Comparison of ENCODE assay signal across 1 cellular context in the genomic region with DNA sequence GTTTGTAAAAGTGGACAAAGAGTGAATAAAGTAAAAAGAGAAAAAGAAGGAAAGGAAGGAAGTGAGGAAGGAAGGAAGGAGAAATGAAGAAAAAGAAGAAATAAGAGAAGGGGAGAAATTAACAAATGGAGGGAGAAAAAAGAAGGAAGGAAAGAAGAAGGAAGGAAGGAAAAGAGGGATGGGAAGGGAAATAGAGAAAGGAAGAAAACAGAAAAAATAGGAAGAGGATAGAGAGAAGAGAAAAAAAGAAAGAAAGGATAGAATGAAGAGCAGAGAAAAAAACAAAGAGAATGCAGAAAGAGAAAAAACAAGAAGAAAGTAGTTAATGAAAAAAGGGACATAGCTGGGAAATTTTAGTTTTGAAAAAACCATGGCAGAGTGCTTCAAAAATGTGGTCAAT.
A peak's percentile ranks its signal among the peaks of the same experiment; 100 is the strongest.
TF ChIP-seq lines count a peak whose summit lies in the region.

No MANE protein-coding gene starts in this region.

TF ChIP-seq in HEK293, 187 proteins besides CTCF, POLR2A, EP300 and RAD21 (continued from another document):
- TF ChIP-seq, protein P1, sequence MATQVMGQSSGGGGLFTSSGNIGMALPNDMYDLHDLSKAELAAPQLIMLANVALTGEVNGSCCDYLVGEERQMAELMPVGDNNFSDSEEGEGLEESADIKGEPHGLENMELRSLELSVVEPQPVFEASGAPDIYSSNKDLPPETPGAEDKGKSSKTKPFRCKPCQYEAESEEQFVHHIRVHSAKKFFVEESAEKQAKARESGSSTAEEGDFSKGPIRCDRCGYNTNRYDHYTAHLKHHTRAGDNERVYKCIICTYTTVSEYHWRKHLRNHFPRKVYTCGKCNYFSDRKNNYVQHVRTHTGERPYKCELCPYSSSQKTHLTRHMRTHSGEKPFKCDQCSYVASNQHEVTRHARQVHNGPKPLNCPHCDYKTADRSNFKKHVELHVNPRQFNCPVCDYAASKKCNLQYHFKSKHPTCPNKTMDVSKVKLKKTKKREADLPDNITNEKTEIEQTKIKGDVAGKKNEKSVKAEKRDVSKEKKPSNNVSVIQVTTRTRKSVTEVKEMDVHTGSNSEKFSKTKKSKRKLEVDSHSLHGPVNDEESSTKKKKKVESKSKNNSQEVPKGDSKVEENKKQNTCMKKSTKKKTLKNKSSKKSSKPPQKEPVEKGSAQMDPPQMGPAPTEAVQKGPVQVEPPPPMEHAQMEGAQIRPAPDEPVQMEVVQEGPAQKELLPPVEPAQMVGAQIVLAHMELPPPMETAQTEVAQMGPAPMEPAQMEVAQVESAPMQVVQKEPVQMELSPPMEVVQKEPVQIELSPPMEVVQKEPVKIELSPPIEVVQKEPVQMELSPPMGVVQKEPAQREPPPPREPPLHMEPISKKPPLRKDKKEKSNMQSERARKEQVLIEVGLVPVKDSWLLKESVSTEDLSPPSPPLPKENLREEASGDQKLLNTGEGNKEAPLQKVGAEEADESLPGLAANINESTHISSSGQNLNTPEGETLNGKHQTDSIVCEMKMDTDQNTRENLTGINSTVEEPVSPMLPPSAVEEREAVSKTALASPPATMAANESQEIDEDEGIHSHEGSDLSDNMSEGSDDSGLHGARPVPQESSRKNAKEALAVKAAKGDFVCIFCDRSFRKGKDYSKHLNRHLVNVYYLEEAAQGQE (tag by site-specific recombination; IDR thresholded peaks at IDR 0.05), result no peak
- TF ChIP-seq ZNF366 (tag by site-specific recombination; conservative IDR thresholded peaks at IDR 0.05), result peak; percentile 90
- TF ChIP-seq ZNF423 (tag by site-specific recombination; IDR thresholded peaks at IDR 0.05), result no peak
- no peak for TF ChIP-seq ZNF555 (tag by site-specific recombination; conservative IDR thresholded peaks at IDR 0.05)
- no peak for TF ChIP-seq ZBTB7A (tag by site-specific recombination; IDR thresholded peaks at IDR 0.05; ENCODE audit: low read depth)
- TF ChIP-seq, protein P2, sequence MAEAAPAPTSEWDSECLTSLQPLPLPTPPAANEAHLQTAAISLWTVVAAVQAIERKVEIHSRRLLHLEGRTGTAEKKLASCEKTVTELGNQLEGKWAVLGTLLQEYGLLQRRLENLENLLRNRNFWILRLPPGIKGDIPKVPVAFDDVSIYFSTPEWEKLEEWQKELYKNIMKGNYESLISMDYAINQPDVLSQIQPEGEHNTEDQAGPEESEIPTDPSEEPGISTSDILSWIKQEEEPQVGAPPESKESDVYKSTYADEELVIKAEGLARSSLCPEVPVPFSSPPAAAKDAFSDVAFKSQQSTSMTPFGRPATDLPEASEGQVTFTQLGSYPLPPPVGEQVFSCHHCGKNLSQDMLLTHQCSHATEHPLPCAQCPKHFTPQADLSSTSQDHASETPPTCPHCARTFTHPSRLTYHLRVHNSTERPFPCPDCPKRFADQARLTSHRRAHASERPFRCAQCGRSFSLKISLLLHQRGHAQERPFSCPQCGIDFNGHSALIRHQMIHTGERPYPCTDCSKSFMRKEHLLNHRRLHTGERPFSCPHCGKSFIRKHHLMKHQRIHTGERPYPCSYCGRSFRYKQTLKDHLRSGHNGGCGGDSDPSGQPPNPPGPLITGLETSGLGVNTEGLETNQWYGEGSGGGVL (tag by site-specific recombination; IDR thresholded peaks at IDR 0.05), result no peak
- TF ChIP-seq, protein P3, sequence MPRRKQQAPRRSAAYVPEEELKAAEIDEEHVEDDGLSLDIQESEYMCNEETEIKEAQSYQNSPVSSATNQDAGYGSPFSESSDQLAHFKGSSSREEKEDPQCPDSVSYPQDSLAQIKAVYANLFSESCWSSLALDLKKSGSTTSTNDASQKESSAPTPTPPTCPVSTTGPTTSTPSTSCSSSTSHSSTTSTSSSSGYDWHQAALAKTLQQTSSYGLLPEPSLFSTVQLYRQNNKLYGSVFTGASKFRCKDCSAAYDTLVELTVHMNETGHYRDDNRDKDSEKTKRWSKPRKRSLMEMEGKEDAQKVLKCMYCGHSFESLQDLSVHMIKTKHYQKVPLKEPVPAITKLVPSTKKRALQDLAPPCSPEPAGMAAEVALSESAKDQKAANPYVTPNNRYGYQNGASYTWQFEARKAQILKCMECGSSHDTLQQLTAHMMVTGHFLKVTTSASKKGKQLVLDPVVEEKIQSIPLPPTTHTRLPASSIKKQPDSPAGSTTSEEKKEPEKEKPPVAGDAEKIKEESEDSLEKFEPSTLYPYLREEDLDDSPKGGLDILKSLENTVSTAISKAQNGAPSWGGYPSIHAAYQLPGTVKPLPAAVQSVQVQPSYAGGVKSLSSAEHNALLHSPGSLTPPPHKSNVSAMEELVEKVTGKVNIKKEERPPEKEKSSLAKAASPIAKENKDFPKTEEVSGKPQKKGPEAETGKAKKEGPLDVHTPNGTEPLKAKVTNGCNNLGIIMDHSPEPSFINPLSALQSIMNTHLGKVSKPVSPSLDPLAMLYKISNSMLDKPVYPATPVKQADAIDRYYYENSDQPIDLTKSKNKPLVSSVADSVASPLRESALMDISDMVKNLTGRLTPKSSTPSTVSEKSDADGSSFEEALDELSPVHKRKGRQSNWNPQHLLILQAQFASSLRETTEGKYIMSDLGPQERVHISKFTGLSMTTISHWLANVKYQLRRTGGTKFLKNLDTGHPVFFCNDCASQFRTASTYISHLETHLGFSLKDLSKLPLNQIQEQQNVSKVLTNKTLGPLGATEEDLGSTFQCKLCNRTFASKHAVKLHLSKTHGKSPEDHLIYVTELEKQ (tag by site-specific recombination; IDR thresholded peaks at IDR 0.05; ENCODE audit: borderline replicate concordance), result no peak
- TF ChIP-seq, protein P4, sequence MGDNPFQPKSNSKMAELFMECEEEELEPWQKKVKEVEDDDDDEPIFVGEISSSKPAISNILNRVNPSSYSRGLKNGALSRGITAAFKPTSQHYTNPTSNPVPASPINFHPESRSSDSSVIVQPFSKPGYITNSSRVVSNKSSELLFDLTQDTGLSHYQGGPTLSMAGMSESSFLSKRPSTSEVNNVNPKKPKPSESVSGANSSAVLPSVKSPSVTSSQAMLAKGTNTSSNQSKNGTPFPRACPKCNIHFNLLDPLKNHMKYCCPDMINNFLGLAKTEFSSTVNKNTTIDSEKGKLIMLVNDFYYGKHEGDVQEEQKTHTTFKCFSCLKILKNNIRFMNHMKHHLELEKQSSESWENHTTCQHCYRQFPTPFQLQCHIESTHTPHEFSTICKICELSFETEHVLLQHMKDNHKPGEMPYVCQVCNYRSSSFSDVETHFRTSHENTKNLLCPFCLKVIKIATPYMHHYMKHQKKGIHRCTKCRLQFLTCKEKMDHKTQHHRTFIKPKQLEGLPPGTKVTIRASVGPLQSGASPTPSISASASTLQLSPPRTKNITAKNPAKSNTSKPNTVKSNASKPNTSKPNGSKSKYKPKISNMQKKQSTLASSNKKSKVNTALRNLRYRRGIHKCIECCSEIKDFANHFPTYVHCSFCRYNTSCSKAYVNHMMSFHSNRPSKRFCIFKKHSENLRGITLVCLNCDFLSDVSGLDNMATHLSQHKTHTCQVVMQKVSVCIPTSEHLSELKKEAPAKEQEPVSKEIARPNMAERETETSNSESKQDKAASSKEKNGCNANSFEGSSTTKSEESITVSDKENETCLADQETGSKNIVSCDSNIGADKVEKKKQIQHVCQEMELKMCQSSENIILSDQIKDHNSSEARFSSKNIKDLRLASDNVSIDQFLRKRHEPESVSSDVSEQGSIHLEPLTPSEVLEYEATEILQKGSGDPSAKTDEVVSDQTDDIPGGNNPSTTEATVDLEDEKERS (tag by site-specific recombination; IDR thresholded peaks at IDR 0.05), result no peak
- no peak for TF ChIP-seq ZBTB1 (tag by site-specific recombination; IDR thresholded peaks at IDR 0.05)
- TF ChIP-seq ZNF391 (tag by site-specific recombination; IDR thresholded peaks at IDR 0.05; ENCODE audit: borderline replicate concordance, low read depth), result no peak
- no peak for TF ChIP-seq ZNF510 (tag by site-specific recombination; IDR thresholded peaks at IDR 0.05; ENCODE audit: insufficient replicate concordance)
- no peak for TF ChIP-seq ZNF214 (tag by site-specific recombination; IDR thresholded peaks at IDR 0.05; ENCODE audit: borderline replicate concordance)
- no peak for TF ChIP-seq ZNF324 (tag by site-specific recombination; IDR thresholded peaks at IDR 0.05)
- no peak for TF ChIP-seq ZNF514 (tag by site-specific recombination; IDR thresholded peaks at IDR 0.05)
- TF ChIP-seq ZNF266 (tag by site-specific recombination; IDR thresholded peaks at IDR 0.05; ENCODE audit: low read depth), result 0 out of 2 replicates have a peak, but pooled peaks have one; percentile 30
- no peak for TF ChIP-seq HOXD13 (CRISPR knock-in tag; IDR thresholded peaks at IDR 0.05; ENCODE audit: borderline replicate concordance)
- no peak for TF ChIP-seq KLF1 (tag by site-specific recombination; IDR thresholded peaks at IDR 0.05)
